In the genomic region with DNA sequence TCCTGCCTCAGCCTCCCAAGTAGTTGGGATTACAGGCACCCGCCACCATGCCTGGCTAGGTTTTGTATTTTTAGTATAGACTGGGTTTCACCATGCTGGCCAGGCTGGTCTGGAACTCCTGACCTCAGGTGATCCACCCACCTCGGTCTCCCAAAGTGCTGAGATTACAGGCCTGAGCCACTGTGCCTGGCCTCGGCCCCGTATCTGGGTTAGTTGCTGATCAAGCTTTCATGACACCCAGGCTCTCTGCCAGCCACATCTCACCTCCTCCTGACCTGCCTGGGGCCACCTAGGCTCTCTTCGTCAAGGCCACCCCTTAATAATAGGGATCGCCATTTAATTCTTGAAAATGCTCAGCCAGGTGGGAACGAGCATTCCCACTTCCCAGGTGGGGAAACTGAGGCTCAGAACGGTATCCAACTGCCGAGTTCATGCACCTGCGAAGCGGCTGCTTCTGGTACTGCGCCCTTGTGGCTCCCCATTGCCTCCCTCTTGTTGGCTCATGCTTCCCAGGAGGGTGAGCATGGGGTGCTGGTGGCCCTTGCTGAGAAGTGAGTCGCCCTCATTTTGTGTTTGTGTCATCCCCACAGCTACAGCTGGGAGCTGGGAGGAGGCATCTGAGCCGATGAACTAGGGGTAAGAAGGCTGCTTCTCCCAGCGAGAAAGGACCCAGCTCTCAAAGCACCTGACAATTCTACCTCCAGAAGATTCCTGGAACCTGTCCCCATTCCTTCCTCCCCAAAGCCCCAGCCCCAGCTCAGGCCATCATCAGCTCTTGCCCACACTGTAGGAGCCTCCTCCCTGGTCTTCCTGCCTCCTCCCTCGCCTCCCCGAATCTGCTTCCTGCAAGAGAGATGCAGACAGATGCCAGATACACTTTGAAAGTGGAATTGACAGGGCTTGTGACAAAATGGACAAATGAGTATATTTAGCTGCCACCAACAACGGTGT, we compare ENCODE assay signal across 2 cellular contexts.
TF ChIP-seq lines count a peak whose summit lies in the region.

No MANE protein-coding gene starts in this region.

TF ChIP-seq in A549, 52 proteins besides CTCF, POLR2A, EP300 and RAD21 (continued from another document):
- TF ChIP-seq NPAS2 (CRISPR knock-in tag; IDR thresholded peaks at IDR 0.05; ENCODE audit: borderline replicate concordance), result no peak

TF ChIP-seq in WTC11, 78 proteins besides CTCF, POLR2A, EP300 and RAD21 (continued from another document):
- no peak for TF ChIP-seq CDX4 (CRISPR knock-in tag; IDR thresholded peaks at IDR 0.05; ENCODE audit: borderline replicate concordance)
- TF ChIP-seq IRF1 (CRISPR knock-in tag; IDR thresholded peaks at IDR 0.05), result no peak
- no peak for TF ChIP-seq ZNF512 (CRISPR knock-in tag; IDR thresholded peaks at IDR 0.05; ENCODE audit: borderline replicate concordance)
- TF ChIP-seq IRF2 (CRISPR knock-in tag; IDR thresholded peaks at IDR 0.05; ENCODE audit: borderline replicate concordance, low read depth), result no peak
- TF ChIP-seq GABPB1 (CRISPR knock-in tag; IDR thresholded peaks at IDR 0.05), result no peak
- no peak for TF ChIP-seq OVOL2 (CRISPR knock-in tag; IDR thresholded peaks at IDR 0.05; ENCODE audit: borderline replicate concordance)
- no peak for TF ChIP-seq FOXJ3 (CRISPR knock-in tag; IDR thresholded peaks at IDR 0.05; ENCODE audit: borderline replicate concordance)
- no peak for TF ChIP-seq ZNF532 (CRISPR knock-in tag; IDR thresholded peaks at IDR 0.05; ENCODE audit: borderline replicate concordance)
- no peak for TF ChIP-seq NFYB (CRISPR knock-in tag; conservative IDR thresholded peaks at IDR 0.05; ENCODE audit: low read depth)
- no peak for TF ChIP-seq NFE2L1 (CRISPR knock-in tag; IDR thresholded peaks at IDR 0.05)
- no peak for TF ChIP-seq ETV6 (CRISPR knock-in tag; IDR thresholded peaks at IDR 0.05)
- TF ChIP-seq, protein P1, sequence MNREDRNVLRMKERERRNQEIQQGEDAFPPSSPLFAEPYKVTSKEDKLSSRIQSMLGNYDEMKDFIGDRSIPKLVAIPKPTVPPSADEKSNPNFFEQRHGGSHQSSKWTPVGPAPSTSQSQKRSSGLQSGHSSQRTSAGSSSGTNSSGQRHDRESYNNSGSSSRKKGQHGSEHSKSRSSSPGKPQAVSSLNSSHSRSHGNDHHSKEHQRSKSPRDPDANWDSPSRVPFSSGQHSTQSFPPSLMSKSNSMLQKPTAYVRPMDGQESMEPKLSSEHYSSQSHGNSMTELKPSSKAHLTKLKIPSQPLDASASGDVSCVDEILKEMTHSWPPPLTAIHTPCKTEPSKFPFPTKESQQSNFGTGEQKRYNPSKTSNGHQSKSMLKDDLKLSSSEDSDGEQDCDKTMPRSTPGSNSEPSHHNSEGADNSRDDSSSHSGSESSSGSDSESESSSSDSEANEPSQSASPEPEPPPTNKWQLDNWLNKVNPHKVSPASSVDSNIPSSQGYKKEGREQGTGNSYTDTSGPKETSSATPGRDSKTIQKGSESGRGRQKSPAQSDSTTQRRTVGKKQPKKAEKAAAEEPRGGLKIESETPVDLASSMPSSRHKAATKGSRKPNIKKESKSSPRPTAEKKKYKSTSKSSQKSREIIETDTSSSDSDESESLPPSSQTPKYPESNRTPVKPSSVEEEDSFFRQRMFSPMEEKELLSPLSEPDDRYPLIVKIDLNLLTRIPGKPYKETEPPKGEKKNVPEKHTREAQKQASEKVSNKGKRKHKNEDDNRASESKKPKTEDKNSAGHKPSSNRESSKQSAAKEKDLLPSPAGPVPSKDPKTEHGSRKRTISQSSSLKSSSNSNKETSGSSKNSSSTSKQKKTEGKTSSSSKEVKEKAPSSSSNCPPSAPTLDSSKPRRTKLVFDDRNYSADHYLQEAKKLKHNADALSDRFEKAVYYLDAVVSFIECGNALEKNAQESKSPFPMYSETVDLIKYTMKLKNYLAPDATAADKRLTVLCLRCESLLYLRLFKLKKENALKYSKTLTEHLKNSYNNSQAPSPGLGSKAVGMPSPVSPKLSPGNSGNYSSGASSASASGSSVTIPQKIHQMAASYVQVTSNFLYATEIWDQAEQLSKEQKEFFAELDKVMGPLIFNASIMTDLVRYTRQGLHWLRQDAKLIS (CRISPR knock-in tag; IDR thresholded peaks at IDR 0.05; ENCODE audit: borderline replicate concordance), result no peak
- TF ChIP-seq SP1 (CRISPR knock-in tag; conservative IDR thresholded peaks at IDR 0.05), result no peak
- TF ChIP-seq ZNF219 (CRISPR knock-in tag; IDR thresholded peaks at IDR 0.05; ENCODE audit: borderline replicate concordance), result no peak
